In genomic region chr10:33749809-33750208, GRCh38 we compare ENCODE assay signal across 24 cellular contexts.
"Had no signal": no experiment of that assay in that cellular context is flagged by ENCODE, and none has a peak within 500 bp of the region (broad histone marks: within the 10 kb centered on the region; RNA-seq: fewer than 3 reads in every experiment).

No MANE protein-coding gene starts in this region.

- H3K4me3 ChIP-seq: ascending aorta, cardiac muscle cell, pancreas, prostate gland, spleen, suprapubic skin, tibial artery, upper lobe of right lung had no signal

- H3K9me3 ChIP-seq: ascending aorta, pancreas, prostate gland, spleen, suprapubic skin, tibial artery, upper lobe of right lung had no signal

- H3K4me1 ChIP-seq: pancreas, upper lobe of right lung had no signal

- ATAC-seq: activated CD4-positive, CD25-positive, alpha-beta regulatory T cell treated with anti-CD3 and anti-CD28 coated beads, Interleukin-2, amount 50 U/mL, for 24 hours; esophagus mucosa; pancreas; T-helper 17 cell; upper lobe of right lung had no signal

- DNase-seq: activated CD4-positive, alpha-beta memory T cell treated with anti-CD3 and anti-CD28 coated beads for 36 hours; activated CD4-positive, alpha-beta T cell treated with anti-CD3 and anti-CD28 coated beads, Interleukin-2, amount 10 ng/mL, durations not matched to agents 24 days and 14 days; activated CD8-positive, alpha-beta memory T cell treated with anti-CD3 and anti-CD28 coated beads, Interleukin-2, amount 50 U/mL, for 4 hours; activated effector memory CD4-positive, alpha-beta T cell treated with anti-CD3 and anti-CD28 coated beads, Interleukin-2, amount 50 U/mL, for 16 hours; activated naive CD4-positive, alpha-beta T cell treated with anti-CD3 and anti-CD28 coated beads, Interleukin-2, amount 10 ng/mL, durations not matched to agents 7 days and 5 days; activated naive CD8-positive, alpha-beta T cell treated with anti-CD3 and anti-CD28 coated beads, Interleukin-2, amount 10 ng/mL, durations not matched to agents 7 days and 5 days; activated T-cell treated with anti-CD3 and anti-CD28 coated beads, Interleukin-2, amount 50 U/mL, for 1 hour; endodermal cell; foreskin fibroblast; mammary epithelial cell; pancreas; spleen; stimulated activated naive CD4-positive, alpha-beta T cell; T-helper 17 cell; T1000; tibial artery; upper lobe of right lung; WERI-Rb-1 had no signal

- H3K36me3 ChIP-seq: ascending aorta, cardiac muscle cell, pancreas, prostate gland, spleen, suprapubic skin, tibial artery, upper lobe of right lung, WERI-Rb-1 had no signal

- H3K27ac ChIP-seq: ascending aorta, cardiac muscle cell, pancreas, prostate gland, spleen, suprapubic skin, tibial artery, upper lobe of right lung, WERI-Rb-1 had no signal

- H3K27me3 ChIP-seq: ascending aorta, cardiac muscle cell, pancreas, spleen, suprapubic skin, tibial artery, upper lobe of right lung had no signal
